Comparison of ENCODE assay signal across 27 cellular contexts in genomic region chr3:146464783-146465182, GRCh38. TPM values are rescaled to one million over a fixed set of nuclear protein-coding genes. Genes with fewer than 3 reads are reported as not detected.
DNase-seq lines count a peak whose midpoint lies in the region; ATAC-seq, FAIRE-seq and TF ChIP-seq lines count a peak whose summit lies in the region.
"Had no signal": no experiment of that assay in that cellular context is flagged by ENCODE, and none has a peak within 500 bp of the region (broad histone marks: within the 10 kb centered on the region; RNA-seq: fewer than 3 reads in every experiment).

No MANE protein-coding gene starts in this region.

- ATAC-seq in activated T-helper 17 cell treated with anti-CD3 and anti-CD28 coated beads, Interleukin-2, amount 50 U/mL, for 72 hours (replicated peaks), result no peak
- ATAC-seq in HG03432 (IDR thresholded peaks at IDR 0.05; ENCODE audit: unreplicated experiment), result no peak

- H3K27me3 Mint-ChIP-seq in activated T-helper 17 cell treated with anti-CD3 and anti-CD28 coated beads, Interleukin-2, amount 50 U/mL, for 72 hours, result no peaks in the 10 kb centered on the region
- H3K27me3 Mint-ChIP-seq: CD8-positive, alpha-beta memory T cell; IgD-negative memory B cell had no signal

- no peaks in the 10 kb centered on the region for H3K79me2 ChIP-seq in OCI-LY3 (ENCODE audit: low read length)

- no peak for FAIRE-seq in small intestine (lab: Jason Lieb, UNC)
- FAIRE-seq: GM12892, H54 had no signal

- no peaks in the 10 kb centered on the region for H4K20me1 ChIP-seq in OCI-LY3 (ENCODE audit: insufficient read depth, low read length)

- WGBS in small intestine, 3 donors, result 38 to 65% (median 48%) methylated on average over 1 of the region's 1 CpG

- peaks cover 9% of the 10 kb centered on the region for H3K4me1 Mint-ChIP-seq in activated T-helper 17 cell treated with anti-CD3 and anti-CD28 coated beads, Interleukin-2, amount 50 U/mL, for 72 hours

- peak overlapping the region; percentile 19; the same call in 1 of the 2 replicates for H3K4me2 ChIP-seq in OCI-LY3 (ENCODE audit: low read length)

- no peak overlapping the region for H2AFZ ChIP-seq in OCI-LY3 (ENCODE audit: low read depth, low read length)

- no peak for TF ChIP-seq CTCF in OCI-LY3 (IDR thresholded peaks at IDR 0.05; ENCODE audit: low read depth, low read length)
- no peak for TF ChIP-seq CTCF in GM10266 (IDR thresholded peaks at IDR 0.05; ENCODE audit: control insufficient read depth, insufficient read depth, low read depth, missing control alignments)

- H3K36me3 ChIP-seq in OCI-LY3 (replicated peaks; ENCODE audit: low read depth, low read length) (no peaks in the 10 kb centered on the region), small intestine (ENCODE audit: control insufficient read depth in 2 of 2, insufficient read depth in 2 of 2, low read length in 2 of 2) (no peaks in the 10 kb centered on the region)
- H3K36me3 ChIP-seq: BE2C, Peyer's patch had no signal

- no peaks in the 10 kb centered on the region for H3K9me3 Mint-ChIP-seq in activated T-helper 17 cell treated with anti-CD3 and anti-CD28 coated beads, Interleukin-2, amount 50 U/mL, for 72 hours
- H3K9me3 Mint-ChIP-seq: CD8-positive, alpha-beta memory T cell; IgD-negative memory B cell had no signal

- H3K27me3 ChIP-seq in OCI-LY3 (ENCODE audit: low read depth, low read length) (no peaks in the 10 kb centered on the region), small intestine (ENCODE audit: control insufficient read depth in 2 of 2, insufficient read depth in 2 of 2, low read length in 2 of 2) (no peaks in the 10 kb centered on the region)
- H3K27me3 ChIP-seq: BE2C, Peyer's patch had no signal

- peak; percentile 17 for DNase-seq in kidney glomerular epithelial cell (lab: John Stamatoyannopoulos, UW)
- peak; percentile 23 for DNase-seq in small intestine
- DNase-seq in NCI-H1417 treated with DMSO at 0.1 percent for 48 hours (lab: John Stamatoyannopoulos, UW), result no peak
- DNase-seq in GM10266 (ENCODE audit: extremely low spot score), result no peak
- DNase-seq: BE2C; CD8-positive, alpha-beta memory T cell; DMS 273 treated with DMSO at 0.1 percent for 48 hours; DMS79; GDM1; NCI-H1092; NCI-H1436; NCI-H187; NCI-H446; NCI-H526; NCI-H82; NK-92 treated with Interleukin-12 subunit alpha and Interleukin-12 subunit beta, amount 100 ng/mL, for 24 hours; Peyer's patch; SHP77 treated with DMSO at 0.1 percent for 48 hours had no signal

- H3K27ac Mint-ChIP-seq in activated T-helper 17 cell treated with anti-CD3 and anti-CD28 coated beads, Interleukin-2, amount 50 U/mL, for 72 hours, result peak overlapping the region; percentile 30
- H3K27ac Mint-ChIP-seq: CD14-positive monocyte, IgD-negative memory B cell had no signal

- H3K27ac ChIP-seq in OCI-LY3 (ENCODE audit: low read length), result no peak overlapping the region
- H3K27ac ChIP-seq in small intestine (ENCODE audit: low read depth in 1 of 2, low read length in 1 of 2), result no peak overlapping the region
- H3K27ac ChIP-seq: HL-60, Peyer's patch had no signal

- H3K4me3 ChIP-seq in OCI-LY3 (ENCODE audit: low read length) (no peak overlapping the region), small intestine (ENCODE audit: low read depth in 1 of 2, low read length in 2 of 2) (no peak overlapping the region)
- H3K4me3 ChIP-seq: Peyer's patch had no signal

- H3K36me3 Mint-ChIP-seq in activated T-helper 17 cell treated with anti-CD3 and anti-CD28 coated beads, Interleukin-2, amount 50 U/mL, for 72 hours (ENCODE audit: low read depth), result no peaks in the 10 kb centered on the region
- H3K36me3 Mint-ChIP-seq: CD14-positive monocyte; CD8-positive, alpha-beta memory T cell; IgD-negative memory B cell had no signal

- H3K9me3 ChIP-seq in OCI-LY3 (ENCODE audit: insufficient read depth, low read length), result no peaks in the 10 kb centered on the region
- no peaks in the 10 kb centered on the region for H3K9me3 ChIP-seq in small intestine (ENCODE audit: control insufficient read depth, low read depth)
- H3K9me3 ChIP-seq: BE2C, Peyer's patch had no signal

- no peak overlapping the region for H3K4me3 Mint-ChIP-seq in activated T-helper 17 cell treated with anti-CD3 and anti-CD28 coated beads, Interleukin-2, amount 50 U/mL, for 72 hours
- H3K4me3 Mint-ChIP-seq: CD14-positive monocyte; CD8-positive, alpha-beta memory T cell; IgD-negative memory B cell had no signal

- H3K4me1 ChIP-seq in OCI-LY3 (ENCODE audit: low read length), result peaks cover 43% of the 10 kb centered on the region
- no peaks in the 10 kb centered on the region for H3K4me1 ChIP-seq in small intestine (ENCODE audit: control insufficient read depth in 2 of 2, insufficient read depth in 1 of 2, low read depth in 1 of 2, low read length in 1 of 2)
- H3K4me1 ChIP-seq: BE2C, Peyer's patch had no signal

- H3K9ac ChIP-seq in OCI-LY3 (ENCODE audit: low read length), result no peak overlapping the region

RNA-seq across cellular contexts. Expression of gene PLSCR2, which starts 4.6 kb away (rescaled TPM):
- not detected for total RNA-seq in activated T-helper 17 cell treated with anti-CD3 and anti-CD28 coated beads, Interleukin-2, amount 50 U/mL, for 72 hours
- not detected for polyA plus RNA-seq in small intestine
- total RNA-seq: A673; CD8-positive, alpha-beta memory T cell; Peyer's patch had no signal
- polyA plus RNA-seq: CD14-positive monocyte; CD8-positive, alpha-beta memory T cell; IgD-negative memory B cell had no signal

Comparison
In these comparisons a context has a peak if more than half of its experiments do, and no peak if none do; other contexts are left out.
1. DNase-seq: peak in kidney glomerular epithelial cell (single experiment) and small intestine (single experiment); none in NCI-H1417 treated with DMSO at 0.1 percent for 48 hours (single experiment) and GM10266 (single experiment).